21 cellular contexts compared by ENCODE assay signal in genomic region chr2:189124175-189124574, GRCh38. TPM values are rescaled to one million over a fixed set of nuclear protein-coding genes. Genes with fewer than 3 reads are reported as not detected.
A peak's percentile ranks its signal among the peaks of the same experiment; 100 is the strongest.
DNase-seq lines count a peak whose midpoint lies in the region; ATAC-seq and TF ChIP-seq lines count a peak whose summit lies in the region.
"Had no signal": no experiment of that assay in that cellular context is flagged by ENCODE, and none has a peak within 500 bp of the region (broad histone marks: within the 10 kb centered on the region; RNA-seq: fewer than 3 reads in every experiment).

No MANE protein-coding gene starts in this region.

- no peak overlapping the region for H3K9ac ChIP-seq in IMR-90 (ENCODE audit: low read depth, low read length)
- H3K9ac ChIP-seq: KMS-11 had no signal

- H3K4me3 ChIP-seq in A673 (ENCODE audit: low read depth, low read length, poor library complexity, severe bottlenecking), result peak overlapping the region; percentile 15
- no peak overlapping the region for H3K4me3 ChIP-seq in IMR-90 (ENCODE audit: insufficient read depth, low read depth, low read length)
- no peak overlapping the region for H3K4me3 ChIP-seq in astrocyte of the spinal cord (ENCODE audit: low read depth, low read length)
- H3K4me3 ChIP-seq: Peyer's patch had no signal

- no peak overlapping the region for H2AFZ ChIP-seq in IMR-90 (replicated peaks; ENCODE audit: low read length, poor library complexity)

- H3K18ac ChIP-seq in IMR-90 (ENCODE audit: low read depth, low read length), result 0 out of 2 replicates have a peak overlapping the region, but pooled peaks have one; percentile 74

- peak overlapping the region; percentile 61; the same call in 1 of the 2 replicates for H2BK20ac ChIP-seq in IMR-90 (ENCODE audit: low read depth, low read length)

- H2AK5ac ChIP-seq in IMR-90 (ENCODE audit: low read depth, low read length), result no peak overlapping the region

- TF ChIP-seq CTCF in A673 (conservative IDR thresholded peaks at IDR 0.05; ENCODE audit: low read depth, low read length), result no peak
- TF ChIP-seq CTCF in IMR-90 (conservative IDR thresholded peaks at IDR 0.05; ENCODE audit: low read depth, low read length), result no peak
- TF ChIP-seq CTCF in astrocyte of the spinal cord (IDR thresholded peaks at IDR 0.05; ENCODE audit: low read depth, low read length), result no peak

- in situ Hi-C loops in IMR-90 (cut with MboI; ENCODE audit: low sequenced_read_pairs), result no loop called here
- in situ Hi-C loops in astrocyte of the spinal cord (cut with HindIII; ENCODE audit: low sequenced_read_pairs), result no loop called here

- no peaks in the 10 kb centered on the region for H3K4me1 Mint-ChIP-seq in activated CD4-positive, alpha-beta T cell treated with anti-CD3 and anti-CD28 coated beads, Interleukin-2, amount 10 ng/mL, durations not matched to agents 24 days and 14 days
- H3K4me1 Mint-ChIP-seq: CD4-positive, CD25-positive, alpha-beta regulatory T cell had no signal

- dilution Hi-C loops in IMR-90 (cut with HindIII; ENCODE audit: low sequenced_read_pairs, unreplicated experiment), result no loop called here

- no peak overlapping the region for H2AK9ac ChIP-seq in IMR-90 (replicated peaks; ENCODE audit: low read depth, low read length, poor library complexity)

- CTCF ChIA-PET in A673 (lab: Charles Lee) (no interaction called here), IMR-90 (lab: Yijun Ruan, JAX) (no interaction called here)

- H3K36me3 Mint-ChIP-seq in activated CD4-positive, alpha-beta T cell treated with anti-CD3 and anti-CD28 coated beads, Interleukin-2, amount 10 ng/mL, durations not matched to agents 24 days and 14 days (ENCODE audit: low read depth), result no peaks in the 10 kb centered on the region
- H3K36me3 Mint-ChIP-seq: CD4-positive, CD25-positive, alpha-beta regulatory T cell had no signal

- H3K27me3 Mint-ChIP-seq in activated CD4-positive, alpha-beta T cell treated with anti-CD3 and anti-CD28 coated beads, Interleukin-2, amount 10 ng/mL, durations not matched to agents 24 days and 14 days, result no peaks in the 10 kb centered on the region
- H3K27me3 Mint-ChIP-seq: CD4-positive, CD25-positive, alpha-beta regulatory T cell had no signal

- H3K14ac ChIP-seq in IMR-90 (replicated peaks; ENCODE audit: low read depth, low read length), result no peak overlapping the region

- H3K79me1 ChIP-seq in IMR-90 (ENCODE audit: low read depth in 1 of 2, low read length in 2 of 2), result peaks cover 8 to 51% of the 10 kb centered on the region in 2 experiments; a peak in 3 of 4 replicates

- peaks cover 65% of the 10 kb centered on the region for H3K4me1 ChIP-seq in A673 (ENCODE audit: insufficient read depth, low read length, poor library complexity, severe bottlenecking)
- H3K4me1 ChIP-seq in IMR-90 (ENCODE audit: control insufficient read depth, insufficient read depth, low read length), result peaks cover 14% of the 10 kb centered on the region
- H3K4me1 ChIP-seq: Peyer's patch had no signal

- peak overlapping the region; percentile 49; the same call in 1 of the 2 replicates for H4K5ac ChIP-seq in IMR-90 (ENCODE audit: low read depth, low read length)

- no peaks in the 10 kb centered on the region; the same call in 1 of the 2 replicates for H4K20me1 ChIP-seq in IMR-90 (ENCODE audit: insufficient read depth, low read length)

- H3K9me3 ChIP-seq in A673 (ENCODE audit: low read depth, low read length, poor library complexity, severe bottlenecking) (no peaks in the 10 kb centered on the region), IMR-90 (ENCODE audit: control insufficient read depth, insufficient read depth, low read length) (no peaks in the 10 kb centered on the region)
- H3K9me3 ChIP-seq: Peyer's patch had no signal

- TF ChIP-seq RAD21 in IMR-90 (IDR thresholded peaks at IDR 0.05; ENCODE audit: low read length), result no peak

- no peaks in the 10 kb centered on the region for H3K9me3 Mint-ChIP-seq in activated CD4-positive, alpha-beta T cell treated with anti-CD3 and anti-CD28 coated beads, Interleukin-2, amount 10 ng/mL, durations not matched to agents 24 days and 14 days

- ATAC-seq in IMR-90 (ENCODE audit: low read depth) (peak; percentile 65), HG02642 (IDR thresholded peaks at IDR 0.05; ENCODE audit: poor library complexity, unreplicated experiment) (no peak), HG03439 (IDR thresholded peaks at IDR 0.05; ENCODE audit: unreplicated experiment) (no peak)

- no TSS peak for BruUV-seq in A673 (replicated peaks; lab: Mats Ljungman, UMichigan)
- BruUV-seq in IMR-90 (replicated peaks; lab: Mats Ljungman, UMichigan), result no TSS peak

- H3K56ac ChIP-seq in IMR-90 (ENCODE audit: extremely low read depth, insufficient read depth, low read length), result peak overlapping the region; percentile 32; the same call in 1 of the 2 replicates

- POLR2A ChIA-PET in A673 (lab: Charles Lee; ENCODE audit: low non-redundant PET), result no interaction called here
- POLR2A ChIA-PET in IMR-90 (lab: Charles Lee; ENCODE audit: unreplicated experiment), result no interaction called here

- no CpG with 5 or more reads among the region's 5 CpGs for WGBS in IMR-90 (ENCODE audit: extremely low coverage in 2 of 2, insufficient read length in 1 of 2), 2 experiments

- no peak for TF ChIP-seq POLR2A in IMR-90 (IDR thresholded peaks at IDR 0.05; ENCODE audit: low read depth, low read length)

- no peak overlapping the region for H3K4me3 Mint-ChIP-seq in activated CD4-positive, alpha-beta T cell treated with anti-CD3 and anti-CD28 coated beads, Interleukin-2, amount 10 ng/mL, durations not matched to agents 24 days and 14 days
- H3K4me3 Mint-ChIP-seq: CD4-positive, CD25-positive, alpha-beta regulatory T cell had no signal

- H3K36me3 ChIP-seq in A673 (ENCODE audit: insufficient read depth, low read length, poor library complexity, severe bottlenecking), result no peaks in the 10 kb centered on the region
- H3K36me3 ChIP-seq in IMR-90 (ENCODE audit: control insufficient read depth, insufficient read depth, low read length), result peaks cover 5% of the 10 kb centered on the region; the same call in 1 of the 2 replicates
- H3K36me3 ChIP-seq: Peyer's patch had no signal

- intact Hi-C loops in A673 (cut with micrococcal nuclease; ENCODE audit: unreplicated experiment) (no loop called here), IMR-90 (cut with micrococcal nuclease) (no loop called here)
- intact Hi-C loops in activated CD4-positive, alpha-beta T cell treated with anti-CD3 and anti-CD28 coated beads, Interleukin-2, amount 10 ng/mL, durations not matched to agents 24 days and 14 days (cut with micrococcal nuclease), result no loop called here

- no peak overlapping the region for H3K27ac Mint-ChIP-seq in activated CD4-positive, alpha-beta T cell treated with anti-CD3 and anti-CD28 coated beads, Interleukin-2, amount 10 ng/mL, durations not matched to agents 24 days and 14 days
- H3K27ac Mint-ChIP-seq: CD4-positive, CD25-positive, alpha-beta regulatory T cell had no signal

- no peak overlapping the region for H4K91ac ChIP-seq in IMR-90 (ENCODE audit: insufficient read depth, low read depth, low read length)

- no peak overlapping the region for H3K23ac ChIP-seq in IMR-90 (ENCODE audit: low read depth, low read length)

- H3K9me1 ChIP-seq in IMR-90 (ENCODE audit: insufficient read depth, low read length), result peaks cover 3% of the 10 kb centered on the region; the same call in 1 of the 2 replicates

- H3K27ac ChIP-seq in A673 (ENCODE audit: low read depth, low read length, poor library complexity, severe bottlenecking) (peak overlapping the region; percentile 60), IMR-90 (ENCODE audit: insufficient read depth, low read length) (no peak overlapping the region)
- H3K27ac ChIP-seq: HL-60, KMS-11, Peyer's patch had no signal

- DNase-seq in A673 (ENCODE audit: low spot score) (peak; percentile 83), IMR-90 (peak; percentile 71), astrocyte of the spinal cord (ENCODE audit: low read depth, low spot score) (peak; percentile 37), lung microvascular endothelial cell (ENCODE audit: low read depth in 2 of 2) (peak; percentile 20 to 77), AML-193 (lab: John Stamatoyannopoulos, UW) (no peak)
- no peak for DNase-seq in activated CD4-positive, alpha-beta T cell treated with anti-CD3 and anti-CD28 coated beads, Interleukin-2, amount 10 ng/mL, durations not matched to agents 24 days and 14 days
- DNase-seq: Calu3; CD4-positive, CD25-positive, alpha-beta regulatory T cell; H7; MM.1S; NCI-H1417 treated with DMSO at 0.1 percent for 48 hours; NCI-H2029; NCI-H2171 treated with DMSO at 0.1 percent for 48 hours; NCI-H510A; NCI-H82; Peyer's patch; Right ventricle myocardium superior had no signal

- H3K4ac ChIP-seq in IMR-90 (ENCODE audit: low read depth, low read length), result no peak overlapping the region

- peak overlapping the region; percentile 85 for H2BK5ac ChIP-seq in IMR-90 (ENCODE audit: low read depth, low read length, poor library complexity, severe bottlenecking)

- peak overlapping the region; percentile 38; the same call in 1 of the 2 replicates for H3K4me2 ChIP-seq in IMR-90 (ENCODE audit: low read depth, low read length)
- H3K4me2 ChIP-seq: KMS-11 had no signal

- H2BK15ac ChIP-seq in IMR-90 (ENCODE audit: low read depth, low read length), result peak overlapping the region; percentile 23; the same call in 1 of the 3 replicates

- H4K8ac ChIP-seq in IMR-90 (ENCODE audit: low read depth in 2 of 2, low read length in 2 of 2), result peak overlapping the region in 1 of 2 experiments; percentile 67; a peak in 2 of 4 replicates

- no peaks in the 10 kb centered on the region for H3K27me3 ChIP-seq in A673 (replicated peaks; ENCODE audit: insufficient read depth, low read depth, low read length, poor library complexity)
- H3K27me3 ChIP-seq in IMR-90 (ENCODE audit: control insufficient read depth, insufficient read depth, low read length), result no peaks in the 10 kb centered on the region
- H3K27me3 ChIP-seq: Peyer's patch had no signal

- H2BK120ac ChIP-seq in IMR-90 (ENCODE audit: low read depth, low read length), result peak overlapping the region; percentile 38; the same call in 1 of the 2 replicates

TF ChIP-seq in IMR-90, 13 proteins besides CTCF, POLR2A, EP300 and RAD21 (continues in another document):
- TF ChIP-seq MAFK (IDR thresholded peaks at IDR 0.05; ENCODE audit: low read depth, low read length) (no peak), RCOR1 (IDR thresholded peaks at IDR 0.05; ENCODE audit: insufficient replicate concordance, low read length) (no peak), CEBPB (IDR thresholded peaks at IDR 0.05; ENCODE audit: low read depth, low read length) (no peak), MAZ (IDR thresholded peaks at IDR 0.05; ENCODE audit: borderline replicate concordance, low read depth, low read length) (no peak), NFE2L2 (IDR thresholded peaks at IDR 0.05; ENCODE audit: low read depth, low read length) (no peak), SMC3 (IDR thresholded peaks at IDR 0.05; ENCODE audit: low read depth, low read length) (no peak)

RNA-seq across cellular contexts. Expression of gene COL5A2, which starts 55.4 kb away (rescaled TPM):
- 90.7 and 92.2 TPM in 2 replicates for total RNA-seq in A673 (2021)
- 235 and 257 TPM in 2 replicates for total RNA-seq in IMR-90 (2012; rRNA removed)
- polyA plus RNA-seq in IMR-90 (2012; rRNA removed), result 155 and 181 TPM in 2 replicates
- 85.6 and 111 TPM in 2 replicates for polyA plus RNA-seq in IMR-90 (2012; cell fraction: cytosol; rRNA removed)
- 121 and 233 TPM in 2 replicates for polyA plus RNA-seq in IMR-90 (2012; cell fraction: nucleus; rRNA removed; ENCODE audit: low replicate concordance)
- 34.9 and 36.5 TPM in 2 replicates for total RNA-seq in lung microvascular endothelial cell
- total RNA-seq in activated CD4-positive, alpha-beta T cell treated with anti-CD3 and anti-CD28 coated beads, Interleukin-2, amount 10 ng/mL, durations not matched to agents 24 days and 14 days, result 0.49 and 0.66 TPM in 2 replicates

Comparison
In these comparisons a context has a peak if more than half of its experiments do, and no peak if none do; other contexts are left out.
1. DNase-seq: peak in A673 (single experiment), IMR-90 (single experiment), astrocyte of the spinal cord (single experiment) and lung microvascular endothelial cell (2 of 2); none in activated CD4-positive, alpha-beta T cell treated with anti-CD3 and anti-CD28 coated beads, Interleukin-2, amount 10 ng/mL, durations not matched to agents 24 days and 14 days (single experiment) and AML-193 (0 of 2).
2. RNA of gene COL5A2, which starts 55.4 kb away (total RNA-seq): 235 to 257 TPM in IMR-90, 90.7 to 92.2 TPM in A673 and 34.9 to 36.5 TPM in lung microvascular endothelial cell; 0.49 to 0.66 TPM in activated CD4-positive, alpha-beta T cell treated with anti-CD3 and anti-CD28 coated beads, Interleukin-2, amount 10 ng/mL, durations not matched to agents 24 days and 14 days; every median in the first group is over 10 times any median in the second.